Comparison of ENCODE assay signal across 23 cellular contexts in genomic region chr10:29584436-29584835, GRCh38. TPM values are rescaled to one million over a fixed set of nuclear protein-coding genes. Genes with fewer than 3 reads are reported as not detected.
DNase-seq lines count a peak whose midpoint lies in the region; ATAC-seq and TF ChIP-seq lines count a peak whose summit lies in the region.
"Had no signal": no experiment of that assay in that cellular context is flagged by ENCODE, and none has a peak within 500 bp of the region (broad histone marks: within the 10 kb centered on the region; RNA-seq: fewer than 3 reads in every experiment).

No MANE protein-coding gene starts in this region.

- H3K4me1 Mint-ChIP-seq in HFFc6 (ENCODE audit: low read depth) = peaks cover 55% of the 10 kb centered on the region
- H3K4me1 Mint-ChIP-seq: IgD-negative memory B cell had no signal

- H3K9ac ChIP-seq in rectal smooth muscle tissue (ENCODE audit: low read length) = no peak overlapping the region
- H3K9ac ChIP-seq: KMS-11 had no signal

- peaks cover 0 to 19% (median 2%) of the 10 kb centered on the region in 4 donors for H3K36me3 ChIP-seq in esophagus muscularis mucosa
- no peaks in the 10 kb centered on the region for H3K36me3 ChIP-seq in rectal smooth muscle tissue (ENCODE audit: control insufficient read depth, insufficient read depth, low read length)
- H3K36me3 ChIP-seq in tibial artery = peaks cover 0 to 5% (median 3%) of the 10 kb centered on the region in 3 donors
- H3K36me3 ChIP-seq in adrenal gland (replicated peaks in 1 of 2) = no peaks in the 10 kb centered on the region
- H3K36me3 ChIP-seq: BE2C had no signal

- TF ChIP-seq EP300 in esophagus muscularis mucosa (IDR thresholded peaks at IDR 0.05) = no peak

- H3K27ac ChIP-seq in esophagus muscularis mucosa (replicated peaks in 1 of 4) (peak overlapping the region; percentile 56 to 80 (median 72)), rectal smooth muscle tissue (ENCODE audit: low read depth, low read length) (peak overlapping the region; percentile 48), tibial artery (peak overlapping the region; percentile 21 to 69), adrenal gland (no peak overlapping the region)
- H3K27ac ChIP-seq: 22Rv1, KMS-11 had no signal

- H3K9me3 Mint-ChIP-seq in HFFc6 = no peaks in the 10 kb centered on the region
- H3K9me3 Mint-ChIP-seq: IgD-negative memory B cell had no signal

- H3K9me3 ChIP-seq in esophagus muscularis mucosa (no peaks in the 10 kb centered on the region), tibial artery (no peaks in the 10 kb centered on the region), adrenal gland (replicated peaks in 1 of 3) (no peaks in the 10 kb centered on the region)
- H3K9me3 ChIP-seq: BE2C had no signal

- DNase-seq in Right ventricle myocardium inferior (ENCODE audit: missing footprints) = peak; percentile 55
- DNase-seq in Right ventricle myocardium superior = no peak
- DNase-seq in esophagus muscularis mucosa (ENCODE audit: extremely low spot score) = no peak
- DNase-seq in tibial artery = no peak
- no peak for DNase-seq in HFFc6
- DNase-seq in adrenal gland = no peak
- DNase-seq in pons (ENCODE audit: low spot score) = no peak
- DNase-seq: ACHN; BE2C; CD8-positive, alpha-beta memory T cell; DMS 273 treated with DMSO at 0.1 percent for 48 hours; DMS79; GDM1; MM.1S; NCI-H2029; NCI-H446; NCI-H524 treated with DMSO at 0.1 percent for 48 hours; NCI-H774 had no signal

- H3K27me3 ChIP-seq in esophagus muscularis mucosa (no peaks in the 10 kb centered on the region), rectal smooth muscle tissue (ENCODE audit: control insufficient read depth, insufficient read depth, low read length) (no peaks in the 10 kb centered on the region), tibial artery (no peaks in the 10 kb centered on the region), adrenal gland (no peaks in the 10 kb centered on the region)
- H3K27me3 ChIP-seq: BE2C had no signal

- H3K4me3 Mint-ChIP-seq in HFFc6 = no peak overlapping the region
- H3K4me3 Mint-ChIP-seq: CD14-positive monocyte had no signal

- ATAC-seq in Right ventricle myocardium inferior (no peak), Right ventricle myocardium superior (ENCODE audit: poor library complexity) (no peak)

- no peak overlapping the region for H3K27ac Mint-ChIP-seq in HFFc6
- H3K27ac Mint-ChIP-seq: CD8-positive, alpha-beta memory T cell; IgD-negative memory B cell had no signal

- no peaks in the 10 kb centered on the region for H3K36me3 Mint-ChIP-seq in HFFc6 (ENCODE audit: low read depth)
- H3K36me3 Mint-ChIP-seq: IgD-negative memory B cell had no signal

- H3K4me3 ChIP-seq in esophagus muscularis mucosa = no peak overlapping the region
- no peak overlapping the region for H3K4me3 ChIP-seq in rectal smooth muscle tissue (ENCODE audit: low read length)
- no peak overlapping the region for H3K4me3 ChIP-seq in tibial artery
- H3K4me3 ChIP-seq in adrenal gland = no peak overlapping the region

- TF ChIP-seq POLR2A in esophagus muscularis mucosa (IDR thresholded peaks at IDR 0.05; ENCODE audit: low read depth) (no peak), adrenal gland (IDR thresholded peaks at IDR 0.05) (no peak)

- H3K27me3 Mint-ChIP-seq in HFFc6 (ENCODE audit: insufficient read depth) = peaks cover 11% of the 10 kb centered on the region
- H3K27me3 Mint-ChIP-seq: IgD-negative memory B cell had no signal

- intact Hi-C loops in Right ventricle myocardium inferior (cut with DNase I) = no loop called here
- intact Hi-C loops in Right ventricle myocardium superior (cut with DNase I) = no loop called here
- intact Hi-C loops in esophagus muscularis mucosa (cut with DNase I) = no loop called here
- intact Hi-C loops in tibial artery (cut with DNase I; ENCODE audit: low total_unique reads) = loop anchor here (10.0 kb wide), 1 partner anchor 50 kb away; no protein-coding TSS in a partner anchor
- intact Hi-C loops in adrenal gland (cut with DNase I) = no loop called here

- no peak for TF ChIP-seq CTCF in esophagus muscularis mucosa (IDR thresholded peaks at IDR 0.05)
- no peak for TF ChIP-seq CTCF in tibial artery (IDR thresholded peaks at IDR 0.05)
- no peak for TF ChIP-seq CTCF in HFFc6 (IDR thresholded peaks at IDR 0.05)
- no peak for TF ChIP-seq CTCF in adrenal gland (IDR thresholded peaks at IDR 0.05)

- 72% methylated on average over 11 of the region's 14 CpGs for WGBS in esophagus muscularis mucosa
- 87 to 96% (median 95%) methylated on average over 14 of the region's 14 CpGs for WGBS in adrenal gland, 4 donors

- peaks cover 39 to 98% (median 83%) of the 10 kb centered on the region in 4 donors for H3K4me1 ChIP-seq in esophagus muscularis mucosa
- H3K4me1 ChIP-seq in rectal smooth muscle tissue (ENCODE audit: control insufficient read depth, insufficient read depth, low read length) = peaks cover 16% of the 10 kb centered on the region
- H3K4me1 ChIP-seq in tibial artery = peaks cover under 1 to 98% (median 39%) of the 10 kb centered on the region in 4 donors
- peaks cover 11 to 18% of the 10 kb centered on the region in 2 donors for H3K4me1 ChIP-seq in adrenal gland (replicated peaks in 1 of 2)

RNA-seq across cellular contexts. Expression of gene SVIL, which starts 50.3 kb away (rescaled TPM):
- total RNA-seq in Right ventricle myocardium inferior (327 TPM), Right ventricle myocardium superior (298 TPM), esophagus muscularis mucosa (1,000 to 10,000 TPM in 1 of 4 donors, 100 to 1,000 TPM in 3; 785 to 1,099 (median 921) TPM), adrenal gland (10 to 100 TPM; 21.2 to 73.1 (median 41.5) TPM)
- total RNA-seq in HFFc6 (2021; fragmentation: NEBNext Ultra II Directional; extraction: Animal tissue kit (Norgen Biotek cat#: 25700)) = under 1 TPM; 0.22 to 0.89 (median 0.48) TPM
- 10 to 100 TPM in 2 of 3 donors, 1 to 10 TPM in 1; 6.7 to 17.3 (median 12.5) TPM for polyA plus RNA-seq in adrenal gland

Comparison
In these comparisons a context has a peak if more than half of its experiments do, and no peak if none do; other contexts are left out.
1. H3K27ac ChIP-seq: peak in esophagus muscularis mucosa (4 of 4), rectal smooth muscle tissue (single experiment) and tibial artery (2 of 2); none in adrenal gland (0 of 5).
2. RNA of gene SVIL, which starts 50.3 kb away (total RNA-seq): 785 to 1,099 TPM in esophagus muscularis mucosa, 327 TPM in Right ventricle myocardium inferior (single experiment), 298 TPM in Right ventricle myocardium superior (single experiment) and 21.2 to 73.1 TPM in adrenal gland; 0.22 to 0.89 TPM in HFFc6; every median in the first group is over 10 times any median in the second.